In the genomic region with DNA sequence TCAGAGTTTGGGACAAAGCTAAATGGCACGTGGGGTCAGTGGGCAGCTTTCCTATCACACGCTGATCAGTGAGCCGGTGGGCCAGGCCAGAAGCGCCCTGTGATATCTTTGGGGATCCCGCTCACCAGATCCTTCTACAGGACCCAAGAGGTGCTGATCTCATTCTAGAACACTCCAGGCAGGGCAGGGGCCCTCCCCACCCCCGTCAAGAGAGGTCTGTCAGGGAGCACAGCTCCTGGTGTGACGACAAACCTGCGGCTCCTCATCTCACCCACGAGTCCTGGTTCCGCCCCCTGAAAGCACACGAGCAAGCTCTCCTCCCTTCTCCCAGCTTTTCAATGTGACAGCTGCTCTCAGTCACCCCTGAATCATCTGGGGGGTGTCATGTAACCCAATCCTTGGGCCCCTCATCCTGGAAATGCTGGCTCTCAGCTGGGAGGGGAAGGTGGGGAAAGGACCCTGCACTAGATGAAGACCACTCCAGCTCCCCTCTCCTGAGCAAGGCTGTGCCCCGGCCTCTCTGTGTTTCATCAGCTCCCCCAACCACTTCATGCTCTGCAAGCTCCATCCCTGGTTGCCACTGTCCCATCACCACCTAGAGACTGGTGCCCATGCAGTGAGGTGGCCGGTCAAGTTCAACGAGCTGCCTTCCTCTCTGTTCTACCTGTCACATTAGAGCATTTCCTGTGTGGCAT, we compare ENCODE assay signal across 9 cellular contexts. TPM values are rescaled to one million over a fixed set of nuclear protein-coding genes. Genes with fewer than 3 reads are reported as not detected.
DNase-seq lines count a peak whose midpoint lies in the region; ATAC-seq and TF ChIP-seq lines count a peak whose summit lies in the region.
"Had no signal": no experiment of that assay in that cellular context is flagged by ENCODE, and none has a peak within 500 bp of the region (broad histone marks: within the 10 kb centered on the region; RNA-seq: fewer than 3 reads in every experiment).

No MANE protein-coding gene starts in this region.

- intact Hi-C loops in body of pancreas (cut with DNase I) (no loop called here), lower leg skin (cut with DNase I; ENCODE audit: low total_unique reads) (no loop called here)

- H3K27me3 ChIP-seq in MM.1S (replicated peaks; ENCODE audit: insufficient read depth, low read length): no peaks in the 10 kb centered on the region
- H3K27me3 ChIP-seq in body of pancreas: no peaks in the 10 kb centered on the region

- H3K4me3 ChIP-seq in MM.1S (ENCODE audit: low read length) (peak overlapping the region; percentile 94; the same call in 1 of the 2 replicates), body of pancreas (no peak overlapping the region), lower leg skin (ENCODE audit: low read depth, poor library complexity, severe bottlenecking) (no peak overlapping the region)

- H3K4me1 Mint-ChIP-seq in neural crest cell: peaks cover 32% of the 10 kb centered on the region

- no peak overlapping the region for H3K9ac ChIP-seq in MM.1S (ENCODE audit: low read length)

- H2AFZ ChIP-seq in MM.1S (ENCODE audit: low read length): no peak overlapping the region

- H3K27ac ChIP-seq in C4-2B: peak overlapping the region; percentile 100; the same call in 1 of the 2 replicates
- no peak overlapping the region for H3K27ac ChIP-seq in MM.1S (ENCODE audit: low read length)
- H3K27ac ChIP-seq in body of pancreas: peak overlapping the region in 3 of 4 donors; percentile 25 to 95 (median 61)

- H3K4me1 ChIP-seq in MM.1S (ENCODE audit: low read length) (peaks cover 15% of the 10 kb centered on the region; the same call in 1 of the 2 replicates), body of pancreas (peaks cover 49% of the 10 kb centered on the region)

- peaks cover 90% of the 10 kb centered on the region for H3K79me2 ChIP-seq in MM.1S (ENCODE audit: low read length)

- peak overlapping the region; percentile 43 for H3K27ac Mint-ChIP-seq in neural crest cell (ENCODE audit: unreplicated experiment)

- no peaks in the 10 kb centered on the region for H3K9me3 ChIP-seq in MM.1S (replicated peaks; ENCODE audit: insufficient read depth, low read length)
- no peaks in the 10 kb centered on the region for H3K9me3 ChIP-seq in body of pancreas

- WGBS in body of pancreas, 2 donors: 70% methylated on average over 2 of the region's 14 CpGs
- WGBS in lower leg skin, 2 donors: 71 to 76% methylated on average over 3 to 14 of the region's 14 CpGs

- H3K4me2 ChIP-seq in MM.1S (ENCODE audit: low read depth, low read length): peak overlapping the region; percentile 88; the same call in 1 of the 2 replicates

- no peaks in the 10 kb centered on the region for H3K9me2 ChIP-seq in MM.1S (replicated peaks; ENCODE audit: insufficient read depth, low read length)

- no peak for ATAC-seq in body of pancreas
- no peak for ATAC-seq in HG03520 (IDR thresholded peaks at IDR 0.05; ENCODE audit: unreplicated experiment)
- ATAC-seq: sciatic nerve had no signal

- peaks cover 11% of the 10 kb centered on the region for H3K36me3 Mint-ChIP-seq in neural crest cell (ENCODE audit: low read depth)

- H3F3A ChIP-seq in MM.1S (ENCODE audit: insufficient read depth, low read length): peaks cover 27% of the 10 kb centered on the region

- H3K36me3 ChIP-seq in MM.1S (replicated peaks; ENCODE audit: insufficient read depth, low read length) (no peaks in the 10 kb centered on the region), body of pancreas (replicated peaks in 1 of 2; ENCODE audit: insufficient read depth in 1 of 2, low read depth in 2 of 2) (no peaks in the 10 kb centered on the region)

- H3K9me3 Mint-ChIP-seq in neural crest cell: no peaks in the 10 kb centered on the region

- TF ChIP-seq CTCF in C4-2B (conservative IDR thresholded peaks at IDR 0.05): no peak
- TF ChIP-seq CTCF in MM.1S (IDR thresholded peaks at IDR 0.05; ENCODE audit: low read length): no peak
- no peak for TF ChIP-seq CTCF in body of pancreas (IDR thresholded peaks at IDR 0.05)
- no peak for TF ChIP-seq CTCF in neural crest cell (conservative IDR thresholded peaks at IDR 0.05)
- no peak for TF ChIP-seq CTCF in lower leg skin (IDR thresholded peaks at IDR 0.05)

- H3K27me3 Mint-ChIP-seq in neural crest cell (ENCODE audit: low read depth): peaks cover 7% of the 10 kb centered on the region

- TF ChIP-seq POLR2A in body of pancreas (IDR thresholded peaks at IDR 0.05) (no peak), lower leg skin (IDR thresholded peaks at IDR 0.05) (no peak)

- DNase-seq in MM.1S: no peak
- DNase-seq in body of pancreas: no peak
- no peak for DNase-seq in neural crest cell (ENCODE audit: low read depth, low spot score)
- no peak for DNase-seq in lower leg skin (ENCODE audit: low spot score in 2 of 2)
- DNase-seq in pons (ENCODE audit: low spot score): no peak
- no peak for DNase-seq in OCI-M1 (lab: John Stamatoyannopoulos, UW)

- peaks cover 23% of the 10 kb centered on the region for H4K20me1 ChIP-seq in MM.1S (ENCODE audit: insufficient read depth, low read length)

- H3K4me3 Mint-ChIP-seq in neural crest cell: peak overlapping the region; percentile 98

RNA-seq across cellular contexts. Expression of gene HCFC1, which starts 4.6 kb away (rescaled TPM):
- total RNA-seq in body of pancreas (10 to 100 TPM; 16.6 to 62.6 TPM), neural crest cell (168 and 173 TPM in 2 replicates), lower leg skin (10 to 100 TPM; 32.6 to 51.6 (median 40.9) TPM)

RNA-seq across cellular contexts. Expression of gene TMEM187, which starts 5.6 kb away (rescaled TPM):
- total RNA-seq in body of pancreas: 10 to 100 TPM in 1 of 2 donors, 1 to 10 TPM in 1; 8.8 to 10.9 TPM
- 8.0 and 14.0 TPM in 2 replicates for total RNA-seq in neural crest cell
- 10 to 100 TPM; 10.1 to 21.6 (median 14.4) TPM for total RNA-seq in lower leg skin

RNA-seq across cellular contexts. Expression of gene RENBP, which starts 22.5 kb away (rescaled TPM):
- total RNA-seq in body of pancreas (1 to 10 TPM in 1 of 2 donors, under 1 TPM in 1; 0.66 to 6.0 TPM), neural crest cell (11.4 and 11.8 TPM in 2 replicates), lower leg skin (10 to 100 TPM in 1 of 4 donors, 1 to 10 TPM in 2, under 1 TPM in 1; 0.76 to 11.8 (median 4.2) TPM)

RNA-seq across cellular contexts. Expression of gene NAA10, which starts 32.2 kb away (rescaled TPM):
- 10 to 100 TPM; 30.3 to 74.7 TPM for total RNA-seq in body of pancreas
- 116 and 124 TPM in 2 replicates for total RNA-seq in neural crest cell
- 10 to 100 TPM; 32.6 to 70.9 (median 51.1) TPM for total RNA-seq in lower leg skin

RNA-seq across cellular contexts. Expression of gene ARHGAP4, which starts 40.9 kb away (rescaled TPM):
- total RNA-seq in body of pancreas: 10 to 100 TPM in 1 of 2 donors, 1 to 10 TPM in 1; 8.6 to 16.6 TPM
- 10.2 and 10.7 TPM in 2 replicates for total RNA-seq in neural crest cell
- 10 to 100 TPM in 2 of 4 donors, 1 to 10 TPM in 2; 2.7 to 14.8 (median 10.5) TPM for total RNA-seq in lower leg skin
